Comparison of ENCODE assay signal across 9 cellular contexts in the genomic region with DNA sequence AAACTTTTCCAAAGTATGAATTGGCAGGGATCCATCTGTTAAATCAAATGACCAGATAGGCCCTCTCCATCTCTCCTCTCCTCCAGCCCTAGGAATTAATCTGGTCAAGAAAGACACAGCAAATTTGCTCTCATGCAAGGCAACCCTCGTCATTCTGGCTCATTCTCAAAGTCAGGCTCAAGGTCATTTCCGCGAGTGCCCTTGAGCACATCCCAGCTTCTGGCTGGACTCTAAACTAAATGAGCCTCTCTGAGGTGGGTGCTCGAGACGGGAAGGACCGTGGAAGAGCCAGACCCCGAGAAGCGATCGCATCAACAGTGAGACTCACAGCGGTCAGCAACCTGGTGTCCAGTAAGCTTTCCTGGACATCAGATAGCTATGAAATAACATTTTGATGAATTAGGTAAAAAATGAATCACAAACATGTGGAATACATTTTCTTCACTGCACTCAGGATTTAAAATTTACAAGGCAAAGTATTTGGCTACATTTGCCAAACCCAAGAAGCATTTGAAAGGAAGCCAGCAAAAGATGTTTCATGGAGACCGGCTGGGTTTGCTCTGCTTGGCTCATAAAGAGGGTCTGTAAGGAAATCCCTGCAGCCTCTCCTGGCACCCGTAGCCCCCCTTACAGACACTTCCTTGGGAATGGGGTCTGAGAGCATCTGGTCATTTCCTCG.
DNase-seq lines count a peak whose midpoint lies in the region; ATAC-seq and TF ChIP-seq lines count a peak whose summit lies in the region.
"Had no signal": no experiment of that assay in that cellular context is flagged by ENCODE, and none has a peak within 500 bp of the region (broad histone marks: within the 10 kb centered on the region; RNA-seq: fewer than 3 reads in every experiment).

No MANE protein-coding gene starts in this region.

- TF ChIP-seq EP300 in esophagus muscularis mucosa (IDR thresholded peaks at IDR 0.05): no peak

- peak; percentile 40 for DNase-seq in AG09309 (ENCODE audit: low read depth)
- no peak for DNase-seq in Peyer's patch
- DNase-seq in esophagus muscularis mucosa (ENCODE audit: extremely low spot score): no peak
- no peak for DNase-seq in omental fat pad (ENCODE audit: low spot score)
- no peak for DNase-seq in DMS 273 (lab: John Stamatoyannopoulos, UW; ENCODE audit: unreplicated experiment)
- DNase-seq in Kasumi-1 (lab: John Stamatoyannopoulos, UW): no peak
- DNase-seq in A172 (ENCODE audit: low spot score): no peak
- no peak for DNase-seq in DMS153 (lab: John Stamatoyannopoulos, UW)
- DNase-seq: NCI-H1436 treated with DMSO at 0.1 percent for 48 hours had no signal

- H3K27me3 ChIP-seq in Peyer's patch (no peaks in the 10 kb centered on the region), esophagus muscularis mucosa (no peaks in the 10 kb centered on the region)

- H3K27ac ChIP-seq in Peyer's patch (peak overlapping the region in 1 of 4 donors; percentile 3), esophagus muscularis mucosa (replicated peaks in 1 of 4) (peak overlapping the region in 1 of 4 donors; percentile 55)

- intact Hi-C loops in esophagus muscularis mucosa (cut with DNase I): loop anchor here (1.0 kb wide), 1 partner anchor 256 kb away; no protein-coding TSS in a partner anchor

- WGBS in esophagus muscularis mucosa: 53% methylated on average over 12 of the region's 13 CpGs

- H3K4me3 ChIP-seq in AG09309 (ENCODE audit: control insufficient read depth, low read depth, low read length) (peak overlapping the region; percentile 23), Peyer's patch (peak overlapping the region in 3 of 4 donors; percentile 12 to 26 (median 22)), esophagus muscularis mucosa (peak overlapping the region; percentile 38 to 54 (median 40))

- H3K4me1 ChIP-seq in Peyer's patch (no peaks in the 10 kb centered on the region), esophagus muscularis mucosa (peaks cover 0 to 39% (median 36%) of the 10 kb centered on the region in 4 donors)

- ATAC-seq in omental fat pad (ENCODE audit: low FRiP score): peak; percentile 42

- H3K9me3 ChIP-seq in Peyer's patch: no peaks in the 10 kb centered on the region
- H3K9me3 ChIP-seq in esophagus muscularis mucosa: no peaks in the 10 kb centered on the region

- no peaks in the 10 kb centered on the region for H3K36me3 ChIP-seq in Peyer's patch
- no peaks in the 10 kb centered on the region for H3K36me3 ChIP-seq in esophagus muscularis mucosa

- TF ChIP-seq CTCF in AG09309 (IDR thresholded peaks at IDR 0.05; ENCODE audit: control insufficient read depth, insufficient read depth, low read depth, low read length, missing control alignments): no peak
- TF ChIP-seq CTCF in Peyer's patch (IDR thresholded peaks at IDR 0.05): no peak
- TF ChIP-seq CTCF in esophagus muscularis mucosa (IDR thresholded peaks at IDR 0.05): no peak
- TF ChIP-seq CTCF in omental fat pad (IDR thresholded peaks at IDR 0.05): no peak

- TF ChIP-seq POLR2A in Peyer's patch (IDR thresholded peaks at IDR 0.05) (no peak), esophagus muscularis mucosa (IDR thresholded peaks at IDR 0.05; ENCODE audit: low read depth) (no peak)
